In the genomic region with DNA sequence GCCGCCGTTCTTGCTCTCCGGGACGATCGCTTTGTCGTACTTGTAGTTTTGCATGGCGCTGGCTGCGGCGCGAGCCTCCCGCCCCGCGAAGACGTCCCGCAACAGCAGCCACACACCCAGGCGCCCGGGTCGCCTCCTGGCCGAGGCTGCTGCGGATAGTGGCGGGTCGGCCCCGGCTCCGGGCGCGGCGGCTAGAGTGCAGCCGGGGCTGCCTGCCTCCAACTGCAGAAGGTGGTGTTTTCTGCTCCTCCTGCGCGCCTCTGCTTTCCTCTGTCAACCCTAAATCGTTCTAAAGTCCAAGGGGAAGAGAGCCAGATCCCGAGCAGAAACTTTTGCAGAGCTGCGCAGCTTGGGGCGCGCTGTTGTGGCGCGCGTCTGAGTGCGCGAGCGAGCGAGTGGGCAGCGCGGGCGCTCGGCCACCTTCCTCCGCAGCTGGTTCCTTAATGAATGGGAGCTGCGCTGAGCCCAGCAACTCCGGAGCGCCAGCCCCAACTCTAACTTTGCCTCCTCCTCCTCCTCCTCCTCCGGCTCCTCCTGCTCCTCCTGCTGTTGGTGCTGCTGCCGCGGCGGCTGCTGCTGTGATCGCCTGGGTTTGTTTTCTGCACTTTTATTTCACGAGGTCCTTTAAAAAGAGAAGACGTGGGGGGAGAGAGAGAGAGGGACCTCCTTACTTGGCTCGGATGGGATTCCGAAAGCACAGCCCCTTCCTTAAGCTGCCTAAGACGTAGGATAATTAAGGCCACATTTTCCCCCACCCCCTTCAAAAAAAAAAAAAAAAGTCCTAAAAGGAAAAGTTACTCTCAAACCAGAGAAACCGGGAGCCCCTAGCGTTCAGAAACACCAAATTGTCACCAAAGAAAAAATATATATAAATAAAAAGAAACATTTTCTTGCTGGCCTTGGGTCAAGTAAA, we compare ENCODE assay signal across 9 cellular contexts. TPM values are rescaled to one million over a fixed set of nuclear protein-coding genes. Genes with fewer than 3 reads are reported as not detected.
A peak's percentile ranks its signal among the peaks of the same experiment; 100 is the strongest.
DNase-seq lines count a peak whose midpoint lies in the region; ATAC-seq, FAIRE-seq and TF ChIP-seq lines count a peak whose summit lies in the region.
"Had no signal": no experiment of that assay in that cellular context is flagged by ENCODE, and none has a peak within 500 bp of the region (broad histone marks: within the 10 kb centered on the region; RNA-seq: fewer than 3 reads in every experiment).

A gene (minus strand): TSS at position 601 of the 913 bp plus-strand sequence. CDS start 547 bp downstream, at position 54.

- H3K27ac Mint-ChIP-seq in CD4-positive, alpha-beta T cell: no peak within 1 kb of the TSS
- H3K27ac Mint-ChIP-seq in activated T-helper 2 cell treated with anti-CD3 and anti-CD28 coated beads, Interferon-gamma antibody, Interleukin-2, Interleukin-4, amounts not matched to agents 10 μg/mL and 5 μg/mL and 100 μg/mL, durations not matched to agents 14 hours and 24 hours and 36 hours: no peak within 1 kb of the TSS
- H3K27ac Mint-ChIP-seq in natural killer cell: no peak within 1 kb of the TSS

- no peak for TF ChIP-seq CTCF in CD4-positive, alpha-beta T cell (IDR thresholded peaks at IDR 0.05)
- TF ChIP-seq CTCF in natural killer cell (IDR thresholded peaks at IDR 0.05): no peak

- H3K4me3 Mint-ChIP-seq in CD4-positive, alpha-beta T cell: peak within 1 kb of the TSS; percentile 78
- peak within 1 kb of the TSS; percentile 72 for H3K4me3 Mint-ChIP-seq in activated T-helper 2 cell treated with anti-CD3 and anti-CD28 coated beads, Interferon-gamma antibody, Interleukin-2, Interleukin-4, amounts not matched to agents 10 μg/mL and 5 μg/mL and 100 μg/mL, durations not matched to agents 14 hours and 24 hours and 36 hours (ENCODE audit: low read depth)
- peak within 1 kb of the TSS; percentile 31 for H3K4me3 Mint-ChIP-seq in natural killer cell

- no peaks in the 10 kb centered on the region for H3K9me3 ChIP-seq in CD4-positive, alpha-beta T cell (ENCODE audit: control insufficient read depth, low read length)

- POLR2A ChIA-PET in CD4-positive, alpha-beta T cell (lab: Charles Lee): no interaction called here

- no peaks in the 10 kb centered on the region for H3K9me3 Mint-ChIP-seq in CD4-positive, alpha-beta T cell
- no peaks in the 10 kb centered on the region for H3K9me3 Mint-ChIP-seq in activated T-helper 2 cell treated with anti-CD3 and anti-CD28 coated beads, Interferon-gamma antibody, Interleukin-2, Interleukin-4, amounts not matched to agents 10 μg/mL and 5 μg/mL and 100 μg/mL, durations not matched to agents 14 hours and 24 hours and 36 hours
- no peaks in the 10 kb centered on the region for H3K9me3 Mint-ChIP-seq in natural killer cell

- peaks cover 51% of the 10 kb centered on the region for H3K27me3 Mint-ChIP-seq in CD4-positive, alpha-beta T cell
- H3K27me3 Mint-ChIP-seq in activated T-helper 2 cell treated with anti-CD3 and anti-CD28 coated beads, Interferon-gamma antibody, Interleukin-2, Interleukin-4, amounts not matched to agents 10 μg/mL and 5 μg/mL and 100 μg/mL, durations not matched to agents 14 hours and 24 hours and 36 hours (ENCODE audit: low read depth): peaks cover 46% of the 10 kb centered on the region
- H3K27me3 Mint-ChIP-seq in natural killer cell (ENCODE audit: low read depth in 2 of 2): peaks cover 25 to 46% of the 10 kb centered on the region in 2 donors

- DNase-seq in CD4-positive, alpha-beta T cell: no peak
- DNase-seq in NCI-H226 (peak; percentile 88), frontal cortex (ENCODE audit: low spot score in 2 of 2) (peak; percentile 73 to 82), natural killer cell (no peak)
- DNase-seq in activated T-helper 2 cell treated with anti-CD3 and anti-CD28 coated beads, Interferon-gamma antibody, Interleukin-2, Interleukin-4, amounts not matched to agents 10 μg/mL and 5 μg/mL and 100 μg/mL, durations not matched to agents 14 hours and 24 hours and 36 hours (ENCODE audit: low spot score): no peak

- no peak for ATAC-seq in CD4-positive, alpha-beta T cell (ENCODE audit: poor library complexity)
- ATAC-seq in GM21367 (IDR thresholded peaks at IDR 0.05; ENCODE audit: unreplicated experiment) (peak; percentile 32), natural killer cell (peak in 1 of 3 donors; percentile 39), GM21390 (IDR thresholded peaks at IDR 0.05; ENCODE audit: unreplicated experiment) (no peak), HG03095 (IDR thresholded peaks at IDR 0.05; ENCODE audit: unreplicated experiment) (no peak)

- intact Hi-C loops in CD4-positive, alpha-beta T cell (cut with DNase I, micrococcal nuclease): no loop called here
- intact Hi-C loops in activated T-helper 2 cell treated with anti-CD3 and anti-CD28 coated beads, Interferon-gamma antibody, Interleukin-2, Interleukin-4, amounts not matched to agents 10 μg/mL and 5 μg/mL and 100 μg/mL, durations not matched to agents 14 hours and 24 hours and 36 hours (cut with micrococcal nuclease): no loop called here
- intact Hi-C loops in natural killer cell (cut with micrococcal nuclease): no loop called here

- no peak within 1 kb of the TSS for H3K27ac ChIP-seq in CD4-positive, alpha-beta T cell (ENCODE audit: low read depth, low read length)

- H3K4me1 Mint-ChIP-seq in CD4-positive, alpha-beta T cell (ENCODE audit: low read depth): no peaks in the 10 kb centered on the region
- no peaks in the 10 kb centered on the region for H3K4me1 Mint-ChIP-seq in activated T-helper 2 cell treated with anti-CD3 and anti-CD28 coated beads, Interferon-gamma antibody, Interleukin-2, Interleukin-4, amounts not matched to agents 10 μg/mL and 5 μg/mL and 100 μg/mL, durations not matched to agents 14 hours and 24 hours and 36 hours (ENCODE audit: low read depth)
- no peaks in the 10 kb centered on the region for H3K4me1 Mint-ChIP-seq in natural killer cell

- H3K27me3 ChIP-seq in CD4-positive, alpha-beta T cell (ENCODE audit: control insufficient read depth, insufficient read depth, low read length): peaks cover 44% of the 10 kb centered on the region

- CTCF ChIA-PET in CD4-positive, alpha-beta T cell (lab: Charles Lee): no interaction called here

- H3K36me3 Mint-ChIP-seq in CD4-positive, alpha-beta T cell (ENCODE audit: low read depth): no peaks in the 10 kb centered on the region
- no peaks in the 10 kb centered on the region for H3K36me3 Mint-ChIP-seq in activated T-helper 2 cell treated with anti-CD3 and anti-CD28 coated beads, Interferon-gamma antibody, Interleukin-2, Interleukin-4, amounts not matched to agents 10 μg/mL and 5 μg/mL and 100 μg/mL, durations not matched to agents 14 hours and 24 hours and 36 hours (ENCODE audit: low read depth)
- H3K36me3 Mint-ChIP-seq in natural killer cell: no peaks in the 10 kb centered on the region

- FAIRE-seq in frontal cortex (lab: Jason Lieb, UNC): no peak

RNA-seq across cellular contexts. Expression of the gene that starts here (rescaled TPM):
- not detected for total RNA-seq in CD4-positive, alpha-beta T cell
- not detected in 2 replicates for total RNA-seq in activated T-helper 2 cell treated with anti-CD3 and anti-CD28 coated beads, Interferon-gamma antibody, Interleukin-2, Interleukin-4, amounts not matched to agents 10 μg/mL and 5 μg/mL and 100 μg/mL, durations not matched to agents 14 hours and 24 hours and 36 hours
- total RNA-seq in frontal cortex (28.1 TPM), natural killer cell (under 1 TPM in 2 of 3 donors, not detected in 1; 0.11 to 0.50 TPM)
- total RNA-seq: activated CD8-positive, alpha-beta memory T cell treated with anti-CD3 and anti-CD28 coated beads for 36 hours had no signal

Comparison
In these comparisons a context has a peak if more than half of its experiments do, and no peak if none do; other contexts are left out.
1. RNA of the gene that starts here (total RNA-seq): 28.1 TPM in frontal cortex (single experiment); not detected in CD4-positive, alpha-beta T cell, 0.11 to 0.50 TPM in natural killer cell and not detected in activated T-helper 2 cell treated with anti-CD3 and anti-CD28 coated beads, Interferon-gamma antibody, Interleukin-2, Interleukin-4, amounts not matched to agents 10 μg/mL and 5 μg/mL and 100 μg/mL, durations not matched to agents 14 hours and 24 hours and 36 hours; every median in the first group is over 10 times any median in the second.
2. DNase-seq: peak in NCI-H226 (single experiment) and frontal cortex (2 of 2); none in CD4-positive, alpha-beta T cell (0 of 10), activated T-helper 2 cell treated with anti-CD3 and anti-CD28 coated beads, Interferon-gamma antibody, Interleukin-2, Interleukin-4, amounts not matched to agents 10 μg/mL and 5 μg/mL and 100 μg/mL, durations not matched to agents 14 hours and 24 hours and 36 hours (single experiment) and natural killer cell (single experiment).
3. Peak in every context shown above with its lines, with median percentiles within 50 percentile points of each other: H3K4me3 Mint-ChIP-seq.